17 cellular contexts compared by ENCODE assay signal in genomic region chr13:93345061-93345460, GRCh38.
DNase-seq lines count a peak whose midpoint lies in the region; FAIRE-seq and TF ChIP-seq lines count a peak whose summit lies in the region.
"Had no signal": no experiment of that assay in that cellular context is flagged by ENCODE, and none has a peak within 500 bp of the region (broad histone marks: within the 10 kb centered on the region; RNA-seq: fewer than 3 reads in every experiment).

No MANE protein-coding gene starts in this region.

- no peak for TF ChIP-seq POLR2A in H54 (IDR thresholded peaks at IDR 0.05; ENCODE audit: low read depth, low read length)
- no peak for TF ChIP-seq POLR2A in esophagus muscularis mucosa (IDR thresholded peaks at IDR 0.05; ENCODE audit: low read depth)

- intact Hi-C loops in esophagus muscularis mucosa (cut with DNase I), result no loop called here

- H3K4me3 ChIP-seq in adipocyte (ENCODE audit: low read length), result no peak overlapping the region
- no peak overlapping the region for H3K4me3 ChIP-seq in hepatocyte
- no peak overlapping the region for H3K4me3 ChIP-seq in smooth muscle cell
- no peak overlapping the region for H3K4me3 ChIP-seq in esophagus muscularis mucosa
- H3K4me3 ChIP-seq: HAP-1 had no signal

- CTCF ChIA-PET in RWPE1 (lab: Yijun Ruan, JAX), result no interaction called here

- H3K27me3 ChIP-seq in adipocyte (replicated peaks; ENCODE audit: control insufficient read depth, insufficient read depth, low read length) (no peaks in the 10 kb centered on the region), hepatocyte (no peaks in the 10 kb centered on the region), smooth muscle cell (ENCODE audit: low read depth) (no peaks in the 10 kb centered on the region), esophagus muscularis mucosa (no peaks in the 10 kb centered on the region)

- peaks cover 81% of the 10 kb centered on the region for H3K79me2 ChIP-seq in hepatocyte
- peaks cover 23% of the 10 kb centered on the region for H3K79me2 ChIP-seq in smooth muscle cell (ENCODE audit: low read depth)

- DNase-seq in H54 (ENCODE audit: insufficient read length, low spot score) (no peak), adipocyte (ENCODE audit: low read depth) (peak; percentile 7), hepatocyte (ENCODE audit: low spot score) (no peak), smooth muscle cell (lab: John Stamatoyannopoulos, UW; ENCODE audit: unreplicated experiment) (no peak), esophagus muscularis mucosa (ENCODE audit: extremely low spot score) (no peak), RWPE1 (ENCODE audit: low spot score) (no peak), NOMO-1 (lab: John Stamatoyannopoulos, UW; ENCODE audit: unreplicated experiment in 2 of 2) (no peak)
- DNase-seq: C1 segment of cervical spinal cord; Calu3; CD4-positive, alpha-beta T cell; DMS79; GOT3 had no signal

- POLR2A ChIA-PET in RWPE1 (lab: Yijun Ruan, JAX; ENCODE audit: low non-redundant PET), result no interaction called here

- H3K9me3 ChIP-seq in adipocyte (ENCODE audit: control insufficient read depth, low read length), result peaks cover 12% of the 10 kb centered on the region
- no peaks in the 10 kb centered on the region for H3K9me3 ChIP-seq in hepatocyte (ENCODE audit: low read depth)
- H3K9me3 ChIP-seq in smooth muscle cell (replicated peaks; ENCODE audit: low read depth), result no peaks in the 10 kb centered on the region
- no peaks in the 10 kb centered on the region for H3K9me3 ChIP-seq in esophagus muscularis mucosa
- H3K9me3 ChIP-seq: HAP-1 had no signal

- TF ChIP-seq EP300 in esophagus muscularis mucosa (IDR thresholded peaks at IDR 0.05), result no peak

- H2AFZ ChIP-seq in hepatocyte (no peak overlapping the region), smooth muscle cell (ENCODE audit: low read depth) (no peak overlapping the region)

- H3K36me3 ChIP-seq in adipocyte (ENCODE audit: control insufficient read depth, insufficient read depth, low read length, severe bottlenecking), result no peaks in the 10 kb centered on the region
- no peaks in the 10 kb centered on the region for H3K36me3 ChIP-seq in hepatocyte (replicated peaks; ENCODE audit: insufficient read depth, low read depth)
- no peaks in the 10 kb centered on the region for H3K36me3 ChIP-seq in smooth muscle cell (ENCODE audit: low read depth)
- no peaks in the 10 kb centered on the region for H3K36me3 ChIP-seq in esophagus muscularis mucosa
- H3K36me3 ChIP-seq: HAP-1 had no signal

- H3K4me2 ChIP-seq in hepatocyte (peak overlapping the region; percentile 13), smooth muscle cell (peak overlapping the region; percentile 54)

- TF ChIP-seq CTCF in hepatocyte (IDR thresholded peaks at IDR 0.05; ENCODE audit: poor library complexity) (no peak), smooth muscle cell (IDR thresholded peaks at IDR 0.05; ENCODE audit: borderline replicate concordance, insufficient read depth, poor library complexity, severe bottlenecking) (no peak), esophagus muscularis mucosa (IDR thresholded peaks at IDR 0.05) (no peak), RWPE1 (conservative IDR thresholded peaks at IDR 0.05; ENCODE audit: low read depth) (no peak)

- no peaks in the 10 kb centered on the region for H3K9me2 ChIP-seq in hepatocyte (replicated peaks; ENCODE audit: insufficient read depth)

- H3K4me1 ChIP-seq in adipocyte (ENCODE audit: control insufficient read depth, insufficient read depth, low read length) (no peaks in the 10 kb centered on the region), hepatocyte (ENCODE audit: insufficient read depth) (peaks cover 9% of the 10 kb centered on the region), smooth muscle cell (ENCODE audit: low read depth) (peaks cover 26% of the 10 kb centered on the region), esophagus muscularis mucosa (no peaks in the 10 kb centered on the region)

- 52% methylated on average over 1 of the region's 1 CpG for WGBS in hepatocyte (ENCODE audit: low lambda C conversion rate, missing lambda C conversion rate)
- WGBS in smooth muscle cell (ENCODE audit: low lambda C conversion rate), result 76% methylated on average over 1 of the region's 1 CpG
- 83% methylated on average over 1 of the region's 1 CpG for WGBS in esophagus muscularis mucosa

- H4K20me1 ChIP-seq in hepatocyte (ENCODE audit: insufficient read depth, poor library complexity, severe bottlenecking), result no peaks in the 10 kb centered on the region
- peaks cover 27% of the 10 kb centered on the region for H4K20me1 ChIP-seq in smooth muscle cell (ENCODE audit: low read depth)

- H3K27ac ChIP-seq in hepatocyte (no peak overlapping the region), smooth muscle cell (ENCODE audit: low read depth) (peak overlapping the region; percentile 36), esophagus muscularis mucosa (replicated peaks in 1 of 4) (no peak overlapping the region), RWPE1 (no peak overlapping the region)
- H3K27ac ChIP-seq: HL-60 had no signal

- no peak overlapping the region for H3K9ac ChIP-seq in adipocyte (ENCODE audit: low read length)
- H3K9ac ChIP-seq in smooth muscle cell (ENCODE audit: low read depth), result no peak overlapping the region

- peak; percentile 62 for FAIRE-seq in H54 (lab: Jason Lieb, UNC)
- FAIRE-seq: A204.1, G401.6, GM12891 had no signal

- H3F3A ChIP-seq in smooth muscle cell (ENCODE audit: low read depth), result peaks cover 5% of the 10 kb centered on the region
